Comparison of ENCODE assay signal across 8 cellular contexts in genomic region chr12:47773062-47773857, GRCh38. TPM values are rescaled to one million over a fixed set of nuclear protein-coding genes. Genes with fewer than 3 reads are reported as not detected.
DNase-seq lines count a peak whose midpoint lies in the region; TF ChIP-seq lines count a peak whose summit lies in the region.

Gene SLC48A1 (plus strand): TSS chr12:47773238. CDS start chr12:47773305, 67 bp downstream.

- H3K27me3 Mint-ChIP-seq in HFFc6 (ENCODE audit: insufficient read depth): peaks cover 11% of the 10 kb centered on the region

- no peaks in the 10 kb centered on the region for H3K9me3 Mint-ChIP-seq in HFFc6

- peak within 1 kb of the TSS; percentile 91 for H3K4me3 Mint-ChIP-seq in HFFc6

- peak within 1 kb of the TSS; percentile 39 for H3K27ac Mint-ChIP-seq in HFFc6

- TF ChIP-seq CTCF in HFFc6 (IDR thresholded peaks at IDR 0.05): peak; percentile 21; the same call in 1 of the 2 replicates

- H3K36me3 Mint-ChIP-seq in HFFc6 (ENCODE audit: low read depth): peaks cover 5% of the 10 kb centered on the region; the same call in 1 of the 2 replicates

- no peaks in the 10 kb centered on the region for H3K27me3 ChIP-seq in layer of hippocampus (ENCODE audit: control insufficient read depth, insufficient read depth, low read length)

- peak within 1 kb of the TSS; percentile 99 for H3K27ac ChIP-seq in layer of hippocampus (ENCODE audit: low read depth, low read length)

- DNase-seq in DMS153 treated with DMSO at 0.1 percent for 48 hours (lab: John Stamatoyannopoulos, UW; ENCODE audit: unreplicated experiment) (peak; percentile 30), DMS153 (lab: John Stamatoyannopoulos, UW) (no peak), HFFc6 (peak; percentile 24), NCI-H1092 treated with DMSO at 0.1 percent for 48 hours (lab: John Stamatoyannopoulos, UW) (peak; percentile 85), cerebellar cortex (ENCODE audit: low spot score) (peak; percentile 65)
- peak; percentile 44 to 72 (median 56) for DNase-seq in activated CD4-positive, CD25-positive, alpha-beta regulatory T cell (lab: John Stamatoyannopoulos, UW)
- peak; percentile 36 to 66 (median 50) for DNase-seq in stimulated activated CD4-positive, alpha-beta T cell treated with anti-CD3 and anti-CD28 coated beads, Interleukin-1b, Interleukin-23, amount 100 ng/mL, for 24 hours (ENCODE audit: low read depth in 4 of 4, low spot score in 1 of 4)

- H3K4me1 Mint-ChIP-seq in HFFc6 (ENCODE audit: low read depth): peaks cover 51% of the 10 kb centered on the region

RNA-seq across cellular contexts. Expression of gene SLC48A1, which starts in this region (rescaled TPM):
- 10 to 100 TPM; 18.8 to 24.5 (median 21.0) TPM for total RNA-seq in HFFc6 (2021; fragmentation: NEBNext Ultra II Directional; extraction: Animal tissue kit (Norgen Biotek cat#: 25700))
